In the genomic region with DNA sequence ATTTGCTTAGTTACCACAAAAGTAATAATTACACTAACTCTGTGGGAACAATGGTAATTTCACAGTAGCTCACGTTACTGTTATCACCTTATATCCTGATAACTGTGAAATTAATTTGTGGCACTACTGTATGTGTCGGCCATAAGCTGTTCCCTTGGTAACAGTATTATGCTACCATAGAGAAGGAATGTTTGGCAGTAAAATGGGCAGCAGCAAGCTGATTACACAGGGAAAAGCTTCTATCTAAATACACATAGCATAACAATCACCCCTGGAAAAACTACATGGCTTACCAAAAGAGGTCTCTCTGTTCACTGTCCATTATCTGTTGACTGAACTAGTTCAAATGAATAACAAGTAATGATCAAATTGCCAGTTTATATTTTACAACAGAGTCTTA, we compare ENCODE assay signal across 13 cellular contexts.
DNase-seq lines count a peak whose midpoint lies in the region; ATAC-seq and TF ChIP-seq lines count a peak whose summit lies in the region.
"Had no signal": no experiment of that assay in that cellular context is flagged by ENCODE, and none has a peak within 500 bp of the region (broad histone marks: within the 10 kb centered on the region; RNA-seq: fewer than 3 reads in every experiment).

No MANE protein-coding gene starts in this region.

- CTCF ChIA-PET in HEK293T (lab: Yijun Ruan, JAX), result no interaction called here

- H3K4me2 ChIP-seq in fibroblast of lung (ENCODE audit: extremely low read depth, insufficient read depth, low read length), result no peak overlapping the region
- H3K4me2 ChIP-seq: A549 had no signal

- H3K79me2 ChIP-seq in fibroblast of lung (ENCODE audit: control insufficient read depth, insufficient read depth, low read length), result no peaks in the 10 kb centered on the region

- no peak for ATAC-seq in lower lobe of right lung
- ATAC-seq: activated naive CD8-positive, alpha-beta T cell treated with anti-CD3 and anti-CD28 coated beads, Interleukin-2, amount 50 U/mL, for 24 hours; left lung had no signal

- H3K9ac ChIP-seq in fibroblast of lung (ENCODE audit: insufficient read depth, low read length), result no peak overlapping the region

- intact Hi-C loops in sigmoid colon (cut with DNase I), result no loop called here
- intact Hi-C loops in lower lobe of right lung (cut with DNase I), result no loop called here

- H3K9me3 ChIP-seq in fibroblast of lung (ENCODE audit: control insufficient read depth, insufficient read depth, low read depth, low read length) (no peaks in the 10 kb centered on the region), sigmoid colon (no peaks in the 10 kb centered on the region), lower lobe of right lung (no peaks in the 10 kb centered on the region)
- H3K9me3 ChIP-seq: A549, left lung, neutrophil had no signal

- DNase-seq in NCI-H510A treated with DMSO at 0.1 percent for 48 hours (lab: John Stamatoyannopoulos, UW) (peak; percentile 34), NCI-H510A (lab: John Stamatoyannopoulos, UW) (no peak), NCI-H748 (lab: John Stamatoyannopoulos, UW; ENCODE audit: unreplicated experiment) (peak; percentile 89), fibroblast of lung (ENCODE audit: low read depth in 2 of 2) (peak; percentile 16 to 64), sigmoid colon (no peak), HEK293T (ENCODE audit: extremely low spot score) (no peak), iPS-NIHi7 (ENCODE audit: extremely low spot score) (no peak), lower lobe of right lung (no peak)
- DNase-seq: activated naive CD8-positive, alpha-beta T cell treated with anti-CD3 and anti-CD28 coated beads, Interleukin-2, amount 50 U/mL, for 24 hours; left lung; NCI-H524 had no signal

- no peak for TF ChIP-seq EP300 in sigmoid colon (IDR thresholded peaks at IDR 0.05)

- TF ChIP-seq CTCF in fibroblast of lung (conservative IDR thresholded peaks at IDR 0.05 in 1 of 2, IDR thresholded peaks at IDR 0.05 in 1 of 2; ENCODE audit: low read depth in 1 of 2, low read length in 2 of 2), result no peak
- no peak for TF ChIP-seq CTCF in sigmoid colon (IDR thresholded peaks at IDR 0.05)
- TF ChIP-seq CTCF in lower lobe of right lung (IDR thresholded peaks at IDR 0.05), result no peak

- no peaks in the 10 kb centered on the region for H3K4me1 ChIP-seq in fibroblast of lung (ENCODE audit: control insufficient read depth, extremely low read depth, insufficient read depth, low read length)
- peaks cover 0 to 25% (median 20%) of the 10 kb centered on the region in 4 donors for H3K4me1 ChIP-seq in sigmoid colon
- peaks cover 5% of the 10 kb centered on the region for H3K4me1 ChIP-seq in lower lobe of right lung

- POLR2A ChIA-PET in HEK293T (lab: Yijun Ruan, JAX), result no interaction called here

- H3K36me3 ChIP-seq in fibroblast of lung (ENCODE audit: control insufficient read depth, insufficient read depth, low read length) (no peaks in the 10 kb centered on the region), sigmoid colon (no peaks in the 10 kb centered on the region), lower lobe of right lung (no peaks in the 10 kb centered on the region)
- H3K36me3 ChIP-seq: left lung had no signal

- no peak overlapping the region for H3K27ac ChIP-seq in fibroblast of lung (ENCODE audit: insufficient read depth, low read length)
- peak overlapping the region in 3 of 4 donors; percentile 33 to 67 (median 51) for H3K27ac ChIP-seq in sigmoid colon
- no peak overlapping the region for H3K27ac ChIP-seq in lower lobe of right lung
- H3K27ac ChIP-seq: A549, left lung, neutrophil had no signal

- no peak overlapping the region for H2AFZ ChIP-seq in fibroblast of lung (ENCODE audit: low read length)

- no peak overlapping the region for H3K4me3 ChIP-seq in fibroblast of lung (replicated peaks in 1 of 4; ENCODE audit: control extremely low read depth in 1 of 4, insufficient read depth in 1 of 4, low read depth in 3 of 4, low read length in 4 of 4)
- H3K4me3 ChIP-seq in sigmoid colon, result no peak overlapping the region
- H3K4me3 ChIP-seq in lower lobe of right lung, result no peak overlapping the region
- H3K4me3 ChIP-seq: A549, left lung had no signal

- TF ChIP-seq POLR2A in sigmoid colon (IDR thresholded peaks at IDR 0.05), result no peak

- no peaks in the 10 kb centered on the region for H3K27me3 ChIP-seq in fibroblast of lung (ENCODE audit: control insufficient read depth, insufficient read depth, low read length)
- no peaks in the 10 kb centered on the region for H3K27me3 ChIP-seq in sigmoid colon
- no peaks in the 10 kb centered on the region for H3K27me3 ChIP-seq in lower lobe of right lung (ENCODE audit: low read depth)
- H3K27me3 ChIP-seq: left lung, neutrophil had no signal

- WGBS in sigmoid colon, 2 donors, result 21 to 65% methylated on average over 2 of the region's 2 CpGs

- no peaks in the 10 kb centered on the region for H4K20me1 ChIP-seq in fibroblast of lung (ENCODE audit: control insufficient read depth, extremely low read depth, insufficient read depth, low read length)

TF ChIP-seq in HEK293T, 16 proteins besides CTCF, POLR2A, EP300 and RAD21:
- TF ChIP-seq BHLHE40 (IDR thresholded peaks at IDR 0.05; ENCODE audit: borderline replicate concordance), result no peak

Comparison
In these comparisons a context has a peak if more than half of its experiments do, and no peak if none do; other contexts are left out.
1. DNase-seq: peak in NCI-H510A treated with DMSO at 0.1 percent for 48 hours (single experiment), NCI-H748 (single experiment) and fibroblast of lung (2 of 2); none in NCI-H510A (single experiment), sigmoid colon (single experiment), HEK293T (single experiment), iPS-NIHi7 (single experiment) and lower lobe of right lung (single experiment).
2. H3K27ac ChIP-seq: peak in sigmoid colon (3 of 4); none in fibroblast of lung (single experiment) and lower lobe of right lung (single experiment).